In the genomic region with DNA sequence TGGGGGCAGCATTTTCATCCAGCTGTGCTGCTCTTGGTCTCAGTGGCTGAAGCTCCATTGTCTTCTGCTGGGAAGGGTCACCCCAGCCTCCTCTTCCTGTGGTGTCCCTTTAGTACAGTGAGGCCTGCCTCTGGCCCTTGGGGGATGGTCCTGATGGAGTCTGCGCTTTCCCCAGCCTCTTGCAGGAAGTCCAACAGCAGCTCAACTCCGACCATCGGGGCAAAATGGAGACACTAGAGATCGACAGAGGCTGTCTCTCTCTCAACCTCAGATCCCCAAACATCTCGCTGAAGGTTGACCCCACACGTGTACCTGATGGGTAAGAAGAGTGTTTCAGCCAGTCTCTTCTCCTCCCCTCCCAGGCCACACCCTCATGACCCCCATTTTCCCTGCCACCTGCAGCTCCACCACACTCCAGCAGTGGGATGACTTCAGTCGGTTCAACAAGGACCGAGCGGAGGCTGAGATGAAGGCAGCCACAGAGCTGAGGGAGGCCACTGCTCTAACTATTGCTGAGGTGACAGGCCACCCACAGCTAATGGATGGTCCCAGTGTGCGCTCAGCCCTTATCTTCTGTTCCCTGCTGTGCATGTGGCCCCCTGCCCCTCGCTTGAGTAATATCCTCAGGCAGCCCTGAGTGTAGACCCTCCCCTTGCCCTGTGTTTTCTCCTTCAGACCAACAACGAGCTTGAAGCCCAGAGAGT, we compare ENCODE assay signal across 17 cellular contexts. TPM values are rescaled to one million over a fixed set of nuclear protein-coding genes. Genes with fewer than 3 reads are reported as not detected.
A peak's percentile ranks its signal among the peaks of the same experiment; 100 is the strongest.
DNase-seq lines count a peak whose midpoint lies in the region; ATAC-seq, FAIRE-seq and TF ChIP-seq lines count a peak whose summit lies in the region.
"Had no signal": no experiment of that assay in that cellular context is flagged by ENCODE, and none has a peak within 500 bp of the region (broad histone marks: within the 10 kb centered on the region; RNA-seq: fewer than 3 reads in every experiment).

No MANE protein-coding gene starts in this region.

- no peak overlapping the region for H3K4me3 ChIP-seq in HepG2 (replicated peaks in 1 of 3; ENCODE audit: insufficient read depth in 1 of 3, low read depth in 2 of 3, low read length in 3 of 3)
- H3K4me3 ChIP-seq: GM12878, thoracic aorta had no signal

- H3K4me2 ChIP-seq in HepG2 (ENCODE audit: low read depth, low read length), result no peak overlapping the region

- H4K20me1 ChIP-seq in HepG2 (ENCODE audit: insufficient read depth, low read length), result no peaks in the 10 kb centered on the region

- peaks cover 30% of the 10 kb centered on the region for H3K4me1 ChIP-seq in HepG2 (ENCODE audit: insufficient read depth, low read length)

- POLR2A ChIA-PET in activated CD8-positive, alpha-beta T cell treated with anti-CD3 and anti-CD28 coated beads for 36 hours (lab: Charles Lee), result interaction anchor here (0.5 to 2.5 kb wide), 4 partner anchors 21 to 158 kb away, joined by 3 to 8 read pairs (median 4); a partner anchor contains a TSS
- POLR2A ChIA-PET in HepG2 (lab: Yijun Ruan, JAX), result interaction anchor here (1.8 kb wide), 1 partner anchor 314 kb away, joined by 5 read pairs; no protein-coding TSS in a partner anchor

- peaks cover 16% of the 10 kb centered on the region for H3K27me3 Mint-ChIP-seq in activated naive CD4-positive, alpha-beta T cell treated with anti-CD3 and anti-CD28 coated beads, Interleukin-2, amount 50 U/mL, for 24 hours
- peaks cover 28% of the 10 kb centered on the region for H3K27me3 Mint-ChIP-seq in activated CD8-positive, alpha-beta T cell treated with anti-CD3 and anti-CD28 coated beads for 36 hours
- H3K27me3 Mint-ChIP-seq in type B pancreatic cell, result peaks cover 6% of the 10 kb centered on the region

- H3K27me3 ChIP-seq in HepG2 (ENCODE audit: control insufficient read depth in 1 of 2, insufficient read depth in 2 of 2, low read length in 2 of 2), result peaks cover 0 to 2% of the 10 kb centered on the region in 2 experiments; a peak in 1 of 5 replicates

- peak overlapping the region; percentile 62 for H3K4me3 Mint-ChIP-seq in activated naive CD4-positive, alpha-beta T cell treated with anti-CD3 and anti-CD28 coated beads, Interleukin-2, amount 50 U/mL, for 24 hours
- peak overlapping the region; percentile 46 for H3K4me3 Mint-ChIP-seq in activated CD8-positive, alpha-beta T cell treated with anti-CD3 and anti-CD28 coated beads for 36 hours
- H3K4me3 Mint-ChIP-seq in type B pancreatic cell, result peak overlapping the region; percentile 76

- CTCF ChIA-PET in activated CD8-positive, alpha-beta T cell treated with anti-CD3 and anti-CD28 coated beads for 36 hours (lab: Charles Lee), result interaction anchor here (0.7 to 2.3 kb wide), 4 partner anchors 13 to 63 kb away, joined by 3 to 6 read pairs (median 4); a partner anchor contains a TSS
- CTCF ChIA-PET in HepG2 (lab: Yijun Ruan, JAX; ENCODE audit: low intra/inter-chr PET ratio, low total read pairs), result no interaction called here

- peaks cover 4 to 9% of the 10 kb centered on the region in 2 experiments; a peak in 3 of 5 replicates for H3K36me3 ChIP-seq in HepG2 (replicated peaks in 1 of 2; ENCODE audit: control insufficient read depth in 1 of 2, insufficient read depth in 2 of 2, low read length in 2 of 2)

- ATAC-seq in activated CD8-positive, alpha-beta T cell treated with anti-CD3 and anti-CD28 coated beads for 36 hours, result no peak
- no peak for ATAC-seq in HepG2
- ATAC-seq: GM12878, PC-3, SK-N-SH treated with all-trans-retinoic acid at 6 μM for 48 hours had no signal

- peaks cover 21% of the 10 kb centered on the region for H3K4me1 Mint-ChIP-seq in activated naive CD4-positive, alpha-beta T cell treated with anti-CD3 and anti-CD28 coated beads, Interleukin-2, amount 50 U/mL, for 24 hours
- peaks cover 10% of the 10 kb centered on the region for H3K4me1 Mint-ChIP-seq in activated CD8-positive, alpha-beta T cell treated with anti-CD3 and anti-CD28 coated beads for 36 hours (ENCODE audit: low read depth)
- H3K4me1 Mint-ChIP-seq in type B pancreatic cell (ENCODE audit: unreplicated experiment), result peaks cover 10% of the 10 kb centered on the region

- H3K9me3 Mint-ChIP-seq in activated naive CD4-positive, alpha-beta T cell treated with anti-CD3 and anti-CD28 coated beads, Interleukin-2, amount 50 U/mL, for 24 hours, result no peaks in the 10 kb centered on the region
- H3K9me3 Mint-ChIP-seq in activated CD8-positive, alpha-beta T cell treated with anti-CD3 and anti-CD28 coated beads for 36 hours, result no peaks in the 10 kb centered on the region
- H3K9me3 Mint-ChIP-seq in type B pancreatic cell, result no peaks in the 10 kb centered on the region

- no peak overlapping the region for H2AFZ ChIP-seq in HepG2 (ENCODE audit: low read length)

- H3K79me2 ChIP-seq in HepG2 (ENCODE audit: insufficient read depth, low read length), result peaks cover 21% of the 10 kb centered on the region

- 77% methylated on average over 12 of the region's 12 CpGs for WGBS in HepG2 (ENCODE audit: low lambda C conversion rate)

- H3K36me3 Mint-ChIP-seq in activated naive CD4-positive, alpha-beta T cell treated with anti-CD3 and anti-CD28 coated beads, Interleukin-2, amount 50 U/mL, for 24 hours, result no peaks in the 10 kb centered on the region
- H3K36me3 Mint-ChIP-seq in activated CD8-positive, alpha-beta T cell treated with anti-CD3 and anti-CD28 coated beads for 36 hours (ENCODE audit: low read depth), result peaks cover 14% of the 10 kb centered on the region
- peaks cover 5% of the 10 kb centered on the region for H3K36me3 Mint-ChIP-seq in type B pancreatic cell

- no peak for DNase-seq in activated naive CD4-positive, alpha-beta T cell treated with Interleukin-2 at 50 U/mL for 16 hours
- no peak for DNase-seq in activated CD8-positive, alpha-beta T cell treated with anti-CD3 and anti-CD28 coated beads for 36 hours
- DNase-seq in mesenteric fat pad (ENCODE audit: low spot score) (peak; percentile 72), type B pancreatic cell (ENCODE audit: extremely low spot score, unreplicated experiment) (peak; percentile 53), hypothalamus (lab: John Stamatoyannopoulos, UW) (no peak), DMS153 treated with DMSO at 0.1 percent for 48 hours (lab: John Stamatoyannopoulos, UW; ENCODE audit: unreplicated experiment) (no peak), HepG2 (ENCODE audit: low spot score) (no peak)
- DNase-seq: activated gamma-delta T cell treated with Interleukin-2 at 50 U/mL for 16 hours, AML-193, NCI-H187 treated with DMSO at 0.1 percent for 48 hours, NCI-H524, PC-3 had no signal

- no peak for TF ChIP-seq EP300 in HepG2 (IDR thresholded peaks at IDR 0.05; ENCODE audit: low read depth in 2 of 2, low read length in 2 of 2)
- no peak for TF ChIP-seq EP300 in HepG2 (CRISPR knock-in tag; IDR thresholded peaks at IDR 0.05; ENCODE audit: borderline replicate concordance)

- no peak for TF ChIP-seq CTCF in activated CD8-positive, alpha-beta T cell treated with anti-CD3 and anti-CD28 coated beads for 36 hours (IDR thresholded peaks at IDR 0.05)
- TF ChIP-seq CTCF in type B pancreatic cell (conservative IDR thresholded peaks at IDR 0.05) (no peak), HepG2 (CRISPR knock-in tag; IDR thresholded peaks at IDR 0.05) (no peak)

- in situ Hi-C loops in HepG2 (cut with HindIII; ENCODE audit: extremely low pct_ligation_motif_present, low pct_unique_long_range_greater_than_20kb), result no loop called here

- peak overlapping the region; percentile 74 for H3K27ac Mint-ChIP-seq in activated naive CD4-positive, alpha-beta T cell treated with anti-CD3 and anti-CD28 coated beads, Interleukin-2, amount 50 U/mL, for 24 hours
- H3K27ac Mint-ChIP-seq in activated CD8-positive, alpha-beta T cell treated with anti-CD3 and anti-CD28 coated beads for 36 hours, result no peak overlapping the region
- peak overlapping the region; percentile 64 for H3K27ac Mint-ChIP-seq in type B pancreatic cell

- TF ChIP-seq RAD21 in HepG2 (CRISPR knock-in tag; IDR thresholded peaks at IDR 0.05), result no peak

- H3K9ac ChIP-seq in HepG2 (ENCODE audit: insufficient read depth, low read depth, low read length), result no peak overlapping the region

- BruUV-seq in HepG2 (replicated peaks; lab: Mats Ljungman, UMichigan), result no TSS peak

- no peaks in the 10 kb centered on the region for H3K9me3 ChIP-seq in HepG2 (ENCODE audit: low read length)
- H3K9me3 ChIP-seq: thoracic aorta had no signal

- intact Hi-C loops in activated CD8-positive, alpha-beta T cell treated with anti-CD3 and anti-CD28 coated beads for 36 hours (cut with micrococcal nuclease), result loop anchor here (5.0 kb wide), 1 partner anchor 154 kb away; a partner anchor contains a TSS
- intact Hi-C loops in HepG2 (cut with micrococcal nuclease; ENCODE audit: unreplicated experiment), result no loop called here

- TF ChIP-seq POLR2A in HepG2 (IDR thresholded peaks at IDR 0.05; ENCODE audit: insufficient read depth in 1 of 2, low read depth in 2 of 2, low read length in 2 of 2), result no peak

- no peak overlapping the region for H3K27ac ChIP-seq in HepG2 (ENCODE audit: extremely low read length, insufficient read depth, low read length)
- H3K27ac ChIP-seq: thoracic aorta had no signal

- FAIRE-seq in HepG2 (lab: Jason Lieb, UNC), result no peak
- FAIRE-seq: frontal cortex, GM12878 had no signal

RNA-seq across cellular contexts. Expression of a gene that starts 2.0 kb away (rescaled TPM):
- 10 to 100 TPM; 52.7 to 54.9 TPM for total RNA-seq in activated CD8-positive, alpha-beta T cell treated with anti-CD3 and anti-CD28 coated beads for 36 hours
- total RNA-seq in mesenteric fat pad (21.8 TPM), type B pancreatic cell (ENCODE audit: low replicate concordance) (29.5 and 31.9 TPM in 2 replicates), HepG2 (2016; rRNA removed; fragmentation: Illumina TruSeq; extraction: Trizol) (30.6 and 31.7 TPM in 2 replicates)
- total RNA-seq in HepG2 (2016; cell fraction: cytosol; rRNA removed; fragmentation: Illumina TruSeq; extraction: Trizol; ENCODE audit: low read depth), result 3.7 and 4.0 TPM in 2 replicates
- 28.9 and 29.6 TPM in 2 replicates for total RNA-seq in HepG2 (2016; cell fraction: insoluble cytoplasmic fraction; rRNA removed; fragmentation: Illumina TruSeq; extraction: Trizol)
- 7.7 and 9.6 TPM in 2 replicates for total RNA-seq in HepG2 (2016; cell fraction: membrane; rRNA removed; fragmentation: Illumina TruSeq; extraction: Trizol)
- 12.3 and 14.5 TPM in 2 replicates for total RNA-seq in HepG2 (2016; cell fraction: nucleus; rRNA removed; fragmentation: Illumina TruSeq; extraction: Trizol)
- polyA plus RNA-seq in HepG2 (2011; rRNA removed), result 36.4 and 36.6 TPM in 2 replicates
- 34.1 and 41.6 TPM in 2 replicates for polyA plus RNA-seq in HepG2 (2011; cell fraction: cytosol; rRNA removed)
- 22.4 and 24.6 TPM in 2 replicates for polyA plus RNA-seq in HepG2 (2011; cell fraction: nucleus; rRNA removed)
- 16.7 and 20.9 TPM in 2 replicates for polyA plus RNA-seq in HepG2 (2012)
- 2.2 and 2.9 TPM in 2 replicates for polyA plus RNA-seq in HepG2 (2016; cell fraction: cytosol; fragmentation: Illumina TruSeq; extraction: Trizol; ENCODE audit: low read depth)
- polyA plus RNA-seq in HepG2 (2016; cell fraction: insoluble cytoplasmic fraction; fragmentation: Illumina TruSeq; extraction: Trizol; ENCODE audit: low read depth), result 27.1 and 29.0 TPM in 2 replicates
- polyA plus RNA-seq in HepG2 (2016; cell fraction: membrane; fragmentation: Illumina TruSeq; extraction: Trizol; ENCODE audit: low read depth), result 5.2 and 5.4 TPM in 2 replicates
- 22.0 and 25.1 TPM in 2 replicates for polyA plus RNA-seq in HepG2 (2016; cell fraction: nucleus; fragmentation: Illumina TruSeq; extraction: Trizol; ENCODE audit: insufficient read depth, low read depth)
- polyA minus RNA-seq in HepG2 (2011; rRNA and poly(A)+ RNA removed; ENCODE audit: low replicate concordance), result 25.4 and 32.0 TPM in 2 replicates
- 11.0 and 12.9 TPM in 2 replicates for polyA minus RNA-seq in HepG2 (2011; cell fraction: cytosol; rRNA and poly(A)+ RNA removed)
- polyA minus RNA-seq in HepG2 (2011; cell fraction: nucleus; rRNA and poly(A)+ RNA removed), result 5.2 and 5.3 TPM in 2 replicates

RNA-seq across cellular contexts. Expression of a gene that starts 2.8 kb away (rescaled TPM):
- total RNA-seq in activated CD8-positive, alpha-beta T cell treated with anti-CD3 and anti-CD28 coated beads for 36 hours, result under 1 TPM; 0.20 to 0.34 TPM
- total RNA-seq in mesenteric fat pad (0.35 TPM), type B pancreatic cell (ENCODE audit: low replicate concordance) (2.1 and 9.6 TPM in 2 replicates), HepG2 (2016; rRNA removed; fragmentation: Illumina TruSeq; extraction: Trizol) (0.31 and 0.35 TPM in 2 replicates)
- not detected in 2 replicates for total RNA-seq in HepG2 (2016; cell fraction: cytosol; rRNA removed; fragmentation: Illumina TruSeq; extraction: Trizol; ENCODE audit: low read depth)
- 0.16 and 0.45 TPM in 2 replicates for total RNA-seq in HepG2 (2016; cell fraction: insoluble cytoplasmic fraction; rRNA removed; fragmentation: Illumina TruSeq; extraction: Trizol)
- 0.19 and 0.34 TPM in 2 replicates for total RNA-seq in HepG2 (2016; cell fraction: membrane; rRNA removed; fragmentation: Illumina TruSeq; extraction: Trizol)
- total RNA-seq in HepG2 (2016; cell fraction: nucleus; rRNA removed; fragmentation: Illumina TruSeq; extraction: Trizol), result 0.59 TPM in 1 of 2 replicates, not detected in the other
- polyA plus RNA-seq in HepG2 (2011; rRNA removed), result 0.24 and 0.38 TPM in 2 replicates
- 0.12 and 0.19 TPM in 2 replicates for polyA plus RNA-seq in HepG2 (2011; cell fraction: cytosol; rRNA removed)
- 0.57 and 1.3 TPM in 2 replicates for polyA plus RNA-seq in HepG2 (2011; cell fraction: nucleus; rRNA removed)
- 0.35 and 0.38 TPM in 2 replicates for polyA plus RNA-seq in HepG2 (2012)
- polyA plus RNA-seq in HepG2 (2016; cell fraction: cytosol; fragmentation: Illumina TruSeq; extraction: Trizol; ENCODE audit: low read depth), result 0.07 and 0.11 TPM in 2 replicates
- polyA plus RNA-seq in HepG2 (2016; cell fraction: insoluble cytoplasmic fraction; fragmentation: Illumina TruSeq; extraction: Trizol; ENCODE audit: low read depth), result 0.21 TPM in 2 replicates
- 0.10 and 0.25 TPM in 2 replicates for polyA plus RNA-seq in HepG2 (2016; cell fraction: membrane; fragmentation: Illumina TruSeq; extraction: Trizol; ENCODE audit: low read depth)
- 0.45 and 0.79 TPM in 2 replicates for polyA plus RNA-seq in HepG2 (2016; cell fraction: nucleus; fragmentation: Illumina TruSeq; extraction: Trizol; ENCODE audit: insufficient read depth, low read depth)
- polyA minus RNA-seq in HepG2 (2011; rRNA and poly(A)+ RNA removed; ENCODE audit: low replicate concordance), result 0.84 TPM in 1 of 2 replicates, not detected in the other
- not detected in 2 replicates for polyA minus RNA-seq in HepG2 (2011; cell fraction: cytosol; rRNA and poly(A)+ RNA removed)
- 0.62 and 0.64 TPM in 2 replicates for polyA minus RNA-seq in HepG2 (2011; cell fraction: nucleus; rRNA and poly(A)+ RNA removed)
- total RNA-seq: GM12878, PC-3, thoracic aorta had no signal

RNA-seq across cellular contexts. Expression of a gene that starts 38.3 kb away (rescaled TPM):
- under 1 TPM; 0.83 to 0.85 TPM for total RNA-seq in activated CD8-positive, alpha-beta T cell treated with anti-CD3 and anti-CD28 coated beads for 36 hours
- total RNA-seq in mesenteric fat pad (3.3 TPM), type B pancreatic cell (ENCODE audit: low replicate concordance) (0.14 and 2.5 TPM in 2 replicates), HepG2 (2016; rRNA removed; fragmentation: Illumina TruSeq; extraction: Trizol) (0.04 and 0.24 TPM in 2 replicates)
- total RNA-seq in HepG2 (2016; cell fraction: cytosol; rRNA removed; fragmentation: Illumina TruSeq; extraction: Trizol; ENCODE audit: low read depth), result not detected in 2 replicates
- total RNA-seq in HepG2 (2016; cell fraction: insoluble cytoplasmic fraction; rRNA removed; fragmentation: Illumina TruSeq; extraction: Trizol), result 0.04 and 0.09 TPM in 2 replicates
- 0.06 TPM in 1 of 2 replicates, not detected in the other for total RNA-seq in HepG2 (2016; cell fraction: membrane; rRNA removed; fragmentation: Illumina TruSeq; extraction: Trizol)
- total RNA-seq in HepG2 (2016; cell fraction: nucleus; rRNA removed; fragmentation: Illumina TruSeq; extraction: Trizol), result 0.19 and 0.34 TPM in 2 replicates
- 0.13 and 0.24 TPM in 2 replicates for polyA plus RNA-seq in HepG2 (2011; rRNA removed)
- 0.21 and 0.22 TPM in 2 replicates for polyA plus RNA-seq in HepG2 (2011; cell fraction: cytosol; rRNA removed)
- 0.52 and 0.53 TPM in 2 replicates for polyA plus RNA-seq in HepG2 (2011; cell fraction: nucleus; rRNA removed)
- 0.13 and 0.17 TPM in 2 replicates for polyA plus RNA-seq in HepG2 (2012)
- not detected in 2 replicates for polyA plus RNA-seq in HepG2 (2016; cell fraction: cytosol; fragmentation: Illumina TruSeq; extraction: Trizol; ENCODE audit: low read depth)
- 0.10 TPM in 1 of 2 replicates, not detected in the other for polyA plus RNA-seq in HepG2 (2016; cell fraction: insoluble cytoplasmic fraction; fragmentation: Illumina TruSeq; extraction: Trizol; ENCODE audit: low read depth)
- 0.03 TPM in 1 of 2 replicates, not detected in the other for polyA plus RNA-seq in HepG2 (2016; cell fraction: membrane; fragmentation: Illumina TruSeq; extraction: Trizol; ENCODE audit: low read depth)
- polyA plus RNA-seq in HepG2 (2016; cell fraction: nucleus; fragmentation: Illumina TruSeq; extraction: Trizol; ENCODE audit: insufficient read depth, low read depth), result 0.20 TPM in 1 of 2 replicates, not detected in the other
- polyA minus RNA-seq in HepG2 (2011; rRNA and poly(A)+ RNA removed; ENCODE audit: low replicate concordance), result 0.07 and 0.52 TPM in 2 replicates
- 0.20 and 0.26 TPM in 2 replicates for polyA minus RNA-seq in HepG2 (2011; cell fraction: cytosol; rRNA and poly(A)+ RNA removed)
- polyA minus RNA-seq in HepG2 (2011; cell fraction: nucleus; rRNA and poly(A)+ RNA removed), result 0.50 and 0.52 TPM in 2 replicates
- total RNA-seq: GM12878 had no signal

Comparison
In these comparisons a context has a peak if more than half of its experiments do, and no peak if none do; other contexts are left out.
1. DNase-seq: peak in mesenteric fat pad (single experiment) and type B pancreatic cell (single experiment); none in activated naive CD4-positive, alpha-beta T cell treated with Interleukin-2 at 50 U/mL for 16 hours (single experiment), activated CD8-positive, alpha-beta T cell treated with anti-CD3 and anti-CD28 coated beads for 36 hours (single experiment), hypothalamus (0 of 51), DMS153 treated with DMSO at 0.1 percent for 48 hours (single experiment) and HepG2 (single experiment).
2. Peak in every context shown above with its lines, with median percentiles within 50 percentile points of each other: H3K4me3 Mint-ChIP-seq.